In the genomic region with DNA sequence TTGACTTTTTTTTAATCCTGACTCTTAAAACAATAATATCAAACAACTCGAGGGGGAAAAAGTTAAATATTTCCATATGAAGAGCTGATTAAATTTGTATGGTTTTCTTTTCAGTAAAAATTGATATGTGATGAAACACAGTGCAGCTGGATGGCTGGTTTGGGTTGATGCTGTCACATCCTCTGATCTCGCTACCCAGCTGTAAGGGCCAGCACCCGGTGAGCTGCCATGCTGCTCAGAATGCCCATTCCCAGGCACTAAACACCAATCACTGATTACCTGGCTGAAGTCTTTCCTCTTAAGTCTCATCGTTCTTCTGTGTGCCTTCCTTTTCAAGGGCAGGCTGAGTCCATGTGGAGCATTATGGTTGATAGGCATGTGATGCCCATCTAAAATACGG, we compare ENCODE assay signal across 33 cellular contexts.
"Had no signal": no experiment of that assay in that cellular context is flagged by ENCODE, and none has a peak within 500 bp of the region (broad histone marks: within the 10 kb centered on the region; RNA-seq: fewer than 3 reads in every experiment).

No MANE protein-coding gene starts in this region.

- H3K27ac ChIP-seq: SJCRH30, SK-N-MC had no signal

- DNase-seq: activated B cell treated with CpG ODN at 0.5 μM for 24 hours; activated CD4-positive, alpha-beta memory T cell treated with anti-CD3 and anti-CD28 coated beads for 36 hours; activated CD4-positive, alpha-beta T cell treated with anti-CD3 and anti-CD28 coated beads for 4 hours; activated CD4-positive, alpha-beta T cell treated with anti-CD3 and anti-CD28 coated beads, Interleukin-2, amount 50 U/mL, for 1 hour; activated CD4-positive, CD25-positive, alpha-beta regulatory T cell treated with anti-CD3 and anti-CD28 coated beads, Interleukin-2, amount 50 U/mL, for 72 hours; activated CD8-positive, alpha-beta memory T cell treated with anti-CD3 and anti-CD28 coated beads, Interleukin-2, amount 50 U/mL, for 4 hours; activated gamma-delta T cell treated with Interleukin-2 at 50 U/mL for 16 hours; activated naive CD4-positive, alpha-beta T cell treated with anti-CD3 and anti-CD28 coated beads for 36 hours; activated T-cell treated with anti-CD3 and anti-CD28 coated beads for 4 hours; activated T-cell treated with anti-CD3 and anti-CD28 coated beads, Interleukin-2, amount 50 U/mL, for 4 hours; anterior cingulate cortex; central memory CD4-positive, alpha-beta T cell; Karpas-422; MG63; NCI-H1092 treated with DMSO at 0.1 percent for 48 hours; NCI-H1417; NCI-H146; NCI-H187; NCI-H2029 treated with DMSO at 0.1 percent for 48 hours; NCI-H2107; NCI-H2171 treated with DMSO at 0.1 percent for 48 hours; NCI-H2227 treated with DMSO at 0.1 percent for 48 hours; NCI-H446; NCI-H510A treated with DMSO at 0.1 percent for 48 hours; NCI-H526 treated with DMSO at 0.1 percent for 48 hours; NCI-H82; SHP77; SJCRH30; T-cell; T-helper 17 cell had no signal

- H3K36me3 ChIP-seq: SJCRH30 had no signal

- H3K4me3 ChIP-seq: MG63, SJCRH30, SK-N-MC had no signal

- H3K27me3 ChIP-seq: MG63, SJCRH30 had no signal

- H3K9me3 ChIP-seq: MG63, SJCRH30 had no signal

- ATAC-seq: activated naive CD4-positive, alpha-beta T cell treated with anti-CD3 and anti-CD28 coated beads, Interleukin-2, amount 50 U/mL, for 72 hours; activated T-cell treated with anti-CD3 and anti-CD28 coated beads, Interleukin-2, amount 50 U/mL, for 4 hours; Panc1; T-cell; T-helper 17 cell had no signal
